ENCODE assay signal across 9 cellular contexts in genomic region chr15:44541282-44541958, GRCh38. TPM values are rescaled to one million over a fixed set of nuclear protein-coding genes. Genes with fewer than 3 reads are reported as not detected.
DNase-seq lines count a peak whose midpoint lies in the region; ATAC-seq, FAIRE-seq and TF ChIP-seq lines count a peak whose summit lies in the region.
"Had no signal": no experiment of that assay in that cellular context is flagged by ENCODE, and none has a peak within 500 bp of the region (broad histone marks: within the 10 kb centered on the region; RNA-seq: fewer than 3 reads in every experiment).

No MANE protein-coding gene starts in this region.

- CTCF ChIA-PET in HEK293T (lab: Yijun Ruan, JAX): interaction anchor here (1.2 kb wide), 1 partner anchor 448 kb away, joined by 5 read pairs; no protein-coding TSS in a partner anchor

- H3K4me3 ChIP-seq in adipocyte (ENCODE audit: low read length): peak overlapping the region; percentile 61

- H3K27me3 ChIP-seq in adipocyte (replicated peaks; ENCODE audit: control insufficient read depth, insufficient read depth, low read length): no peaks in the 10 kb centered on the region

- TF ChIP-seq POLR2A in GM12891 (IDR thresholded peaks at IDR 0.05; ENCODE audit: low read depth, low read length): no peak

- ATAC-seq in HG02588 (IDR thresholded peaks at IDR 0.05; ENCODE audit: unreplicated experiment): no peak

- peak; percentile 63 for DNase-seq in A172 (ENCODE audit: low spot score)
- no peak for DNase-seq in GM12891 (ENCODE audit: insufficient read length, low spot score)
- DNase-seq in adipocyte (ENCODE audit: low read depth): peak; percentile 88
- DNase-seq in hepatic stellate cell (ENCODE audit: low spot score): peak; percentile 58
- no peak for DNase-seq in GM10266 (ENCODE audit: extremely low spot score)
- no peak for DNase-seq in NCI-H526 (lab: John Stamatoyannopoulos, UW)
- DNase-seq in HEK293T (ENCODE audit: extremely low spot score): no peak
- DNase-seq: mesendoderm had no signal

- peak overlapping the region; percentile 49 for H3K9ac ChIP-seq in adipocyte (ENCODE audit: low read length)

- peaks cover 24% of the 10 kb centered on the region for H3K36me3 ChIP-seq in adipocyte (ENCODE audit: control insufficient read depth, insufficient read depth, low read length, severe bottlenecking)

- POLR2A ChIA-PET in HEK293T (lab: Yijun Ruan, JAX): no interaction called here

- H3K4me1 ChIP-seq in adipocyte (ENCODE audit: control insufficient read depth, insufficient read depth, low read length): peaks cover 60% of the 10 kb centered on the region

- TF ChIP-seq CTCF in GM10266 (IDR thresholded peaks at IDR 0.05; ENCODE audit: control insufficient read depth, insufficient read depth, low read depth, missing control alignments): no peak

- FAIRE-seq in GM12891 (lab: Jason Lieb, UNC): no peak

- H3K9me3 ChIP-seq in adipocyte (ENCODE audit: control insufficient read depth, low read length): no peaks in the 10 kb centered on the region

TF ChIP-seq in GM12891, 5 proteins besides CTCF, POLR2A, EP300 and RAD21:
- TF ChIP-seq POLR2AphosphoS5 (IDR thresholded peaks at IDR 0.05; ENCODE audit: low read depth, low read length) (peak; percentile 2; the same call in 1 of the 2 replicates), SPI1 (IDR thresholded peaks at IDR 0.05; ENCODE audit: low read depth, low read length) (no peak), TAF1 (IDR thresholded peaks at IDR 0.05; ENCODE audit: low read depth, low read length) (no peak), POU2F2 (IDR thresholded peaks at IDR 0.05; ENCODE audit: low read depth, low read length) (no peak), PAX5 (IDR thresholded peaks at IDR 0.05; ENCODE audit: insufficient read depth, low read length, severe bottlenecking) (no peak)

TF ChIP-seq in HEK293T, 16 proteins besides CTCF, POLR2A, EP300 and RAD21:
- TF ChIP-seq ZNF384 (IDR thresholded peaks at IDR 0.05): no peak

RNA-seq across cellular contexts. Expression of gene EIF3J, which starts 4.5 kb away (rescaled TPM):
- 43.4 and 54.1 TPM in 2 replicates for total RNA-seq in A172 (2014; rRNA removed; shearing (Covaris generic))
- 51.3 TPM for polyA plus RNA-seq in GM12891 (2012; ENCODE audit: low read depth, missing spikeins)

Comparison
In these comparisons a context has a peak if more than half of its experiments do, and no peak if none do; other contexts are left out.
1. DNase-seq: peak in A172 (single experiment), adipocyte (single experiment) and hepatic stellate cell (single experiment); none in GM12891 (single experiment), GM10266 (single experiment), NCI-H526 (0 of 2) and HEK293T (single experiment).